In genomic region chr16:9630119-9630518, GRCh38 we compare ENCODE assay signal across 28 cellular contexts.
"Had no signal": no experiment of that assay in that cellular context is flagged by ENCODE, and none has a peak within 500 bp of the region (broad histone marks: within the 10 kb centered on the region; RNA-seq: fewer than 3 reads in every experiment).

No MANE protein-coding gene starts in this region.

- DNase-seq: colonic mucosa; cortex of kidney; dermis blood vessel endothelial cell; dorsolateral prefrontal cortex; effector CD4-positive, alpha-beta T cell; effector CD8-positive, alpha-beta T cell; effector memory CD4-positive, alpha-beta T cell; effector memory CD8-positive, alpha-beta T cell; endodermal cell; erythroblast; esophagus squamous epithelium; foreskin fibroblast; foreskin keratinocyte; foreskin melanocyte; gastrocnemius medialis; glutamatergic neuron; head of caudate nucleus; heart left ventricle; heart right ventricle had no signal

- ATAC-seq: effector memory CD8-positive, alpha-beta T cell; esophagus mucosa; foreskin keratinocyte; gastrocnemius medialis; gastroesophageal sphincter; heart left ventricle; heart right ventricle had no signal

- FAIRE-seq: colon, endometrium, endothelial cell of umbilical vein, frontal cortex had no signal

- H3K36me3 ChIP-seq: colonic mucosa, esophagus muscularis mucosa, esophagus squamous epithelium, gastrocnemius medialis, gastroesophageal sphincter, heart left ventricle, heart right ventricle had no signal

- H3K27me3 ChIP-seq: colonic mucosa, dorsolateral prefrontal cortex, esophagus muscularis mucosa, esophagus squamous epithelium, foreskin keratinocyte, gastrocnemius medialis, gastroesophageal sphincter had no signal

- H3K4me1 ChIP-seq: colonic mucosa, esophagus squamous epithelium, foreskin keratinocyte, gastrocnemius medialis, gastroesophageal sphincter, heart left ventricle, heart right ventricle had no signal

- H3K4me3 ChIP-seq: colonic mucosa, coronary artery, dorsolateral prefrontal cortex, esophagus muscularis mucosa, esophagus squamous epithelium, gastrocnemius medialis, gastroesophageal sphincter, heart left ventricle, heart right ventricle had no signal

- H3K27ac ChIP-seq: colonic mucosa, coronary artery, dorsolateral prefrontal cortex, epithelial cell of prostate, esophagus muscularis mucosa, esophagus squamous epithelium, foreskin keratinocyte, gastrocnemius medialis, gastroesophageal sphincter, heart left ventricle, heart right ventricle had no signal

- H3K9me3 ChIP-seq: colonic mucosa, esophagus muscularis mucosa, esophagus squamous epithelium, gastrocnemius medialis, gastroesophageal sphincter, heart left ventricle had no signal
